18 cellular contexts compared by ENCODE assay signal in the genomic region with DNA sequence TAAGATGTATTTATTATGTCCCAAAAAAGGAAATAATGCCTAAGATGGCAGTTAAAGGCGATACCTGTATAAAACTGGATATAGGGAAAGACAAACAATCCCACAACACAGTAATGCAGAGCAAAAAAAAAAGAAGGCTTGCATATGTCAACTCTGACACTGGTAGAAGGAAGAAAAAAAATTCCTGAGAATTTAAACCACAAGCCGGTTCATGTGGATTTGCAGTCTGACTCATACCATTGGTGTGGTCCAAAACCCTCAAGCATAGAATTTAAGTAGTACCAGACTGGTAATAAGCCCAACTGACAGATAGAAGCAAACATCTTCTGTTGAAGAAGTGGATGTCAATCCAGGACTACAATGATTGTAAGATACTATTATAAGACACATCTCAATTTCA. TPM values are rescaled to one million over a fixed set of nuclear protein-coding genes. Genes with fewer than 3 reads are reported as not detected.
DNase-seq lines count a peak whose midpoint lies in the region; ATAC-seq and TF ChIP-seq lines count a peak whose summit lies in the region.
"Had no signal": no experiment of that assay in that cellular context is flagged by ENCODE, and none has a peak within 500 bp of the region (broad histone marks: within the 10 kb centered on the region; RNA-seq: fewer than 3 reads in every experiment).

No MANE protein-coding gene starts in this region.

- H3K4me1 ChIP-seq in IMR-90 (ENCODE audit: control insufficient read depth, insufficient read depth, low read length): peaks cover 3% of the 10 kb centered on the region
- H3K4me1 ChIP-seq: BLaER1 had no signal

- H3K23ac ChIP-seq in IMR-90 (ENCODE audit: low read depth, low read length): no peak overlapping the region

- H3K18ac ChIP-seq in IMR-90 (ENCODE audit: low read depth, low read length): no peak overlapping the region

- H3K4me3 ChIP-seq in IMR-90 (ENCODE audit: insufficient read depth, low read depth, low read length) (no peak overlapping the region), brain microvascular endothelial cell (ENCODE audit: low read depth, low read length) (no peak overlapping the region), kidney epithelial cell (ENCODE audit: low read depth, low read length) (no peak overlapping the region)
- H3K4me3 ChIP-seq: BLaER1, cardiac muscle cell had no signal

- no peaks in the 10 kb centered on the region for H3K27me3 ChIP-seq in IMR-90 (ENCODE audit: control insufficient read depth, insufficient read depth, low read length)
- H3K27me3 ChIP-seq in brain microvascular endothelial cell (replicated peaks): no peaks in the 10 kb centered on the region
- no peaks in the 10 kb centered on the region for H3K27me3 ChIP-seq in kidney epithelial cell (ENCODE audit: control insufficient read depth, insufficient read depth, low read length)
- H3K27me3 ChIP-seq: BLaER1, cardiac muscle cell had no signal

- no peak for TF ChIP-seq POLR2A in IMR-90 (IDR thresholded peaks at IDR 0.05; ENCODE audit: low read depth, low read length)

- no peak overlapping the region for H4K91ac ChIP-seq in IMR-90 (ENCODE audit: insufficient read depth, low read depth, low read length)

- CTCF ChIA-PET in IMR-90 (lab: Yijun Ruan, JAX): no interaction called here
- CTCF ChIA-PET in activated CD8-positive, alpha-beta memory T cell treated with anti-CD3 and anti-CD28 coated beads, Interleukin-2, amount 10 ng/mL, durations not matched to agents 7 days and 5 days (lab: Charles Lee): no interaction called here

- H3K4me1 Mint-ChIP-seq in activated CD8-positive, alpha-beta memory T cell treated with anti-CD3 and anti-CD28 coated beads, Interleukin-2, amount 10 ng/mL, durations not matched to agents 7 days and 5 days: peaks cover 14% of the 10 kb centered on the region
- H3K4me1 Mint-ChIP-seq: neural crest cell had no signal

- H3K9me3 ChIP-seq in IMR-90 (ENCODE audit: control insufficient read depth, insufficient read depth, low read length): no peaks in the 10 kb centered on the region
- H3K9me3 ChIP-seq: BLaER1 had no signal

- no peak overlapping the region for H2AFZ ChIP-seq in IMR-90 (replicated peaks; ENCODE audit: low read length, poor library complexity)

- TF ChIP-seq CTCF in IMR-90 (conservative IDR thresholded peaks at IDR 0.05; ENCODE audit: low read depth, low read length) (no peak), brain microvascular endothelial cell (IDR thresholded peaks at IDR 0.05; ENCODE audit: low read depth, low read length, missing control alignments) (no peak), kidney epithelial cell (IDR thresholded peaks at IDR 0.05; ENCODE audit: insufficient read depth, low read length, poor library complexity, severe bottlenecking) (no peak)

- no peaks in the 10 kb centered on the region for H3K27me3 Mint-ChIP-seq in activated CD8-positive, alpha-beta memory T cell treated with anti-CD3 and anti-CD28 coated beads, Interleukin-2, amount 10 ng/mL, durations not matched to agents 7 days and 5 days

- dilution Hi-C loops in IMR-90 (cut with HindIII; ENCODE audit: low sequenced_read_pairs, unreplicated experiment): no loop called here

- no peak overlapping the region for H3K4me3 Mint-ChIP-seq in activated CD8-positive, alpha-beta memory T cell treated with anti-CD3 and anti-CD28 coated beads, Interleukin-2, amount 10 ng/mL, durations not matched to agents 7 days and 5 days
- H3K4me3 Mint-ChIP-seq: neural crest cell had no signal

- intact Hi-C loops in IMR-90 (cut with micrococcal nuclease): no loop called here

- no peak overlapping the region for H3K27ac ChIP-seq in IMR-90 (ENCODE audit: insufficient read depth, low read length)
- H3K27ac ChIP-seq in brain microvascular endothelial cell: peak overlapping the region; percentile 79
- H3K27ac ChIP-seq: BLaER1, cardiac muscle cell had no signal

- H4K20me1 ChIP-seq in IMR-90 (ENCODE audit: insufficient read depth, low read length): no peaks in the 10 kb centered on the region
- H4K20me1 ChIP-seq: BLaER1 had no signal

- DNase-seq in AG08396 (ENCODE audit: low spot score) (peak; percentile 51), IMR-90 (peak; percentile 94), brain microvascular endothelial cell (peak; percentile 87), kidney epithelial cell (ENCODE audit: low read depth) (peak; percentile 67), CD1c-positive myeloid dendritic cell (ENCODE audit: extremely low spot score) (no peak), cerebellar cortex (ENCODE audit: low spot score) (no peak)
- DNase-seq in stimulated activated naive CD4-positive, alpha-beta T cell treated with Interleukin-2 at 50 U/mL for 16 hours (lab: John Stamatoyannopoulos, UW): no peak
- no peak for DNase-seq in activated CD8-positive, alpha-beta memory T cell treated with anti-CD3 and anti-CD28 coated beads, Interleukin-2, amount 10 ng/mL, durations not matched to agents 7 days and 5 days
- DNase-seq: activated CD4-positive, CD25-positive, alpha-beta regulatory T cell treated with anti-CD3 and anti-CD28 coated beads, Interleukin-2, amount 50 U/mL, for 72 hours; activated T-cell treated with anti-CD3 and anti-CD28 coated beads, Interleukin-2, amount 50 U/mL, for 48 hours; left colon; NCI-H1417; NCI-H526 treated with DMSO at 0.1 percent for 48 hours; SHP77 had no signal

- BruUV-seq in IMR-90 (replicated peaks; lab: Mats Ljungman, UMichigan): no TSS peak

- no peaks in the 10 kb centered on the region for H3K79me1 ChIP-seq in IMR-90 (ENCODE audit: low read depth in 1 of 2, low read length in 2 of 2)

- no peak overlapping the region for H2AK5ac ChIP-seq in IMR-90 (ENCODE audit: low read depth, low read length)

- no peak overlapping the region for H4K8ac ChIP-seq in IMR-90 (ENCODE audit: low read depth in 2 of 2, low read length in 2 of 2)

- 0 out of 2 replicates have a peak, but pooled peaks cover 3% of the 10 kb centered on the region for H3K9me1 ChIP-seq in IMR-90 (ENCODE audit: insufficient read depth, low read length)

- ATAC-seq in IMR-90 (ENCODE audit: low read depth): peak; percentile 80
- no peak for ATAC-seq in activated CD8-positive, alpha-beta memory T cell treated with anti-CD3 and anti-CD28 coated beads, Interleukin-2, amount 10 ng/mL, durations not matched to agents 7 days and 5 days
- ATAC-seq: left colon had no signal

- no peaks in the 10 kb centered on the region for H3K9me3 Mint-ChIP-seq in activated CD8-positive, alpha-beta memory T cell treated with anti-CD3 and anti-CD28 coated beads, Interleukin-2, amount 10 ng/mL, durations not matched to agents 7 days and 5 days (ENCODE audit: low read depth)
- H3K9me3 Mint-ChIP-seq: neural crest cell had no signal

- in situ Hi-C loops in IMR-90 (cut with MboI; ENCODE audit: low sequenced_read_pairs): no loop called here
- in situ Hi-C loops in brain microvascular endothelial cell (cut with HindIII; ENCODE audit: low pct_ligation_motif_present, low sequenced_read_pairs): no loop called here

- H2BK5ac ChIP-seq in IMR-90 (ENCODE audit: low read depth, low read length, poor library complexity, severe bottlenecking): peak overlapping the region; percentile 94

- no peak overlapping the region for H2BK15ac ChIP-seq in IMR-90 (ENCODE audit: low read depth, low read length)

- TF ChIP-seq RAD21 in IMR-90 (IDR thresholded peaks at IDR 0.05; ENCODE audit: low read length): no peak

- no peaks in the 10 kb centered on the region for H3K36me3 ChIP-seq in IMR-90 (ENCODE audit: control insufficient read depth, insufficient read depth, low read length)
- no peaks in the 10 kb centered on the region for H3K36me3 ChIP-seq in brain microvascular endothelial cell (replicated peaks)
- no peaks in the 10 kb centered on the region for H3K36me3 ChIP-seq in kidney epithelial cell (ENCODE audit: control insufficient read depth, insufficient read depth, low read length)
- H3K36me3 ChIP-seq: BLaER1, cardiac muscle cell had no signal

- no peak overlapping the region for H3K9ac ChIP-seq in IMR-90 (ENCODE audit: low read depth, low read length)
- H3K9ac ChIP-seq: BLaER1 had no signal

- H3K14ac ChIP-seq in IMR-90 (replicated peaks; ENCODE audit: low read depth, low read length): no peak overlapping the region

- peak overlapping the region; percentile 57; the same call in 1 of the 2 replicates for H3K4me2 ChIP-seq in IMR-90 (ENCODE audit: low read depth, low read length)
- H3K4me2 ChIP-seq: BLaER1 had no signal

- no peak overlapping the region for H2BK120ac ChIP-seq in IMR-90 (ENCODE audit: low read depth, low read length)

- H2AK9ac ChIP-seq in IMR-90 (replicated peaks; ENCODE audit: low read depth, low read length, poor library complexity): no peak overlapping the region

- WGBS in IMR-90 (ENCODE audit: extremely low coverage in 2 of 2, insufficient read length in 1 of 2), 2 experiments: no CpG with 5 or more reads among the region's 2 CpGs

- peaks cover 3% of the 10 kb centered on the region for H3K36me3 Mint-ChIP-seq in activated CD8-positive, alpha-beta memory T cell treated with anti-CD3 and anti-CD28 coated beads, Interleukin-2, amount 10 ng/mL, durations not matched to agents 7 days and 5 days

- H4K5ac ChIP-seq in IMR-90 (ENCODE audit: low read depth, low read length): no peak overlapping the region; the same call in 1 of the 2 replicates

- POLR2A ChIA-PET in IMR-90 (lab: Charles Lee; ENCODE audit: unreplicated experiment): no interaction called here

- no peak overlapping the region for H3K27ac Mint-ChIP-seq in activated CD8-positive, alpha-beta memory T cell treated with anti-CD3 and anti-CD28 coated beads, Interleukin-2, amount 10 ng/mL, durations not matched to agents 7 days and 5 days

- H3K56ac ChIP-seq in IMR-90 (ENCODE audit: extremely low read depth, insufficient read depth, low read length): no peak overlapping the region

- no peak overlapping the region for H3K4ac ChIP-seq in IMR-90 (ENCODE audit: low read depth, low read length)

- H2BK20ac ChIP-seq in IMR-90 (ENCODE audit: low read depth, low read length): no peak overlapping the region

TF ChIP-seq in IMR-90, 13 proteins besides CTCF, POLR2A, EP300 and RAD21 (continues in another document):
- no peak for TF ChIP-seq MXI1 (IDR thresholded peaks at IDR 0.05; ENCODE audit: borderline replicate concordance, low read depth, low read length)

RNA-seq across cellular contexts. Expression of gene DNAI7, which starts 7.2 kb away (rescaled TPM):
- under 0.01 and 0.28 TPM in 2 replicates for total RNA-seq in IMR-90 (2012; rRNA removed)
- polyA plus RNA-seq in IMR-90 (2012; rRNA removed): 0.06 and 0.07 TPM in 2 replicates
- polyA plus RNA-seq in IMR-90 (2012; cell fraction: cytosol; rRNA removed): 0.04 TPM in 1 of 2 replicates, not detected in the other
- polyA plus RNA-seq in IMR-90 (2012; cell fraction: nucleus; rRNA removed; ENCODE audit: low replicate concordance): 0.10 TPM in 1 of 2 replicates, not detected in the other
- 0.07 TPM in 1 of 2 replicates, not detected in the other for total RNA-seq in kidney epithelial cell
- total RNA-seq in activated CD8-positive, alpha-beta memory T cell treated with anti-CD3 and anti-CD28 coated beads, Interleukin-2, amount 10 ng/mL, durations not matched to agents 7 days and 5 days: under 1 TPM in 1 of 2 experiments, not detected in 1; 0.18 TPM
- total RNA-seq: endothelial cell of umbilical vein had no signal
- polyA plus RNA-seq: endothelial cell of umbilical vein had no signal

RNA-seq across cellular contexts. Expression of gene ETFRF1, which starts 7.3 kb away (rescaled TPM):
- total RNA-seq in IMR-90 (2012; rRNA removed) (8.6 and 17.5 TPM in 2 replicates), kidney epithelial cell (13.3 and 17.6 TPM in 2 replicates)
- 9.7 and 14.4 TPM in 2 replicates for polyA plus RNA-seq in IMR-90 (2012; rRNA removed)
- polyA plus RNA-seq in IMR-90 (2012; cell fraction: cytosol; rRNA removed): 1.4 and 2.1 TPM in 2 replicates
- polyA plus RNA-seq in IMR-90 (2012; cell fraction: nucleus; rRNA removed; ENCODE audit: low replicate concordance): 0.73 and 7.0 TPM in 2 replicates
- 10 to 100 TPM in 1 of 2 experiments, 1 to 10 TPM in 1; 9.3 to 10.9 TPM for total RNA-seq in activated CD8-positive, alpha-beta memory T cell treated with anti-CD3 and anti-CD28 coated beads, Interleukin-2, amount 10 ng/mL, durations not matched to agents 7 days and 5 days

Comparison
In these comparisons a context has a peak if more than half of its experiments do, and no peak if none do; other contexts are left out.
1. DNase-seq: peak in AG08396 (single experiment), IMR-90 (single experiment), brain microvascular endothelial cell (single experiment) and kidney epithelial cell (single experiment); none in stimulated activated naive CD4-positive, alpha-beta T cell treated with Interleukin-2 at 50 U/mL for 16 hours (single experiment), CD1c-positive myeloid dendritic cell (single experiment), activated CD8-positive, alpha-beta memory T cell treated with anti-CD3 and anti-CD28 coated beads, Interleukin-2, amount 10 ng/mL, durations not matched to agents 7 days and 5 days (single experiment) and cerebellar cortex (single experiment).